Comparison of ENCODE assay signal across 16 cellular contexts in the genomic region with DNA sequence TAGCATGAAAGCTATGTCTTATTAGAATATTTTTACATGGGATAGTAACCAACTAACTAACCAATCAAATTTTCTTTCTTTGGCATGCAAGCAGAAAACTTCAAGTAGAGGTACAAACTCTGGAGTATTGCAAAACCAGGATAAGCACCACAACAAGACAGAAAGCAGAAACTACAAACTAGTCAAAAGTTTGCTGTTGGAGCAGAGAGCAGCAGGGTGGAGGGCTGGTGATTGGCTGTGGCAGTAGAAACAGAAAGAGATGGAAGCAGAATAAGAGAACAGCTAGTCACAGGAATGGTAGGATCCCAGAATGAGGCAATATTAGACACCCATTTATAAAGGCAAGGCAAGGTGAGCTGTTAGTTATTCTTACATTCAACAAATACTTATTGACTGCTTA.
"Had no signal": no experiment of that assay in that cellular context is flagged by ENCODE, and none has a peak within 500 bp of the region (broad histone marks: within the 10 kb centered on the region; RNA-seq: fewer than 3 reads in every experiment).

No MANE protein-coding gene starts in this region.

- H3K4me1 ChIP-seq: foreskin keratinocyte, psoas muscle, thyroid gland had no signal

- H3K9me3 ChIP-seq: psoas muscle, thyroid gland had no signal

- H3K27me3 Mint-ChIP-seq: activated T-helper 17 cell treated with anti-CD3 and anti-CD28 coated beads, Interleukin-2, amount 50 U/mL, for 72 hours; natural killer cell treated with Interleukin-12 subunit alpha and Interleukin-12 subunit beta and Interleukin-15 and Interleukin-18, amount 100 ng/mL, for 72 hours had no signal

- H3K36me3 Mint-ChIP-seq: natural killer cell treated with Interleukin-12 subunit alpha and Interleukin-12 subunit beta and Interleukin-15 and Interleukin-18, amount 100 ng/mL, for 72 hours had no signal

- H3K27ac Mint-ChIP-seq: activated T-helper 17 cell treated with anti-CD3 and anti-CD28 coated beads, Interleukin-2, amount 50 U/mL, for 72 hours; natural killer cell treated with Interleukin-12 subunit alpha and Interleukin-12 subunit beta and Interleukin-15 and Interleukin-18, amount 100 ng/mL, for 72 hours had no signal

- DNase-seq: activated CD4-positive, alpha-beta T cell treated with anti-CD3 and anti-CD28 coated beads for 1 hour; activated CD4-positive, alpha-beta T cell treated with anti-CD3 and anti-CD28 coated beads, Interleukin-2, amount 50 U/mL, for 4 hours; activated naive CD4-positive, alpha-beta T cell treated with Interleukin-2 at 50 U/mL for 16 hours; aorta; cerebellar nuclear complex; effector CD8-positive, alpha-beta T cell; foreskin keratinocyte; mesendoderm; nucleus accumbens; psoas muscle; T1000; thyroid gland had no signal

- H3K27me3 ChIP-seq: foreskin keratinocyte, thyroid gland had no signal

- H3K4me3 ChIP-seq: psoas muscle, thyroid gland had no signal

- H3K27ac ChIP-seq: foreskin keratinocyte, psoas muscle, thyroid gland had no signal

- FAIRE-seq: urothelium cell line had no signal

- H3K36me3 ChIP-seq: thyroid gland had no signal

- H3K4me3 Mint-ChIP-seq: activated T-helper 17 cell treated with anti-CD3 and anti-CD28 coated beads, Interleukin-2, amount 50 U/mL, for 72 hours; natural killer cell treated with Interleukin-12 subunit alpha and Interleukin-12 subunit beta and Interleukin-15 and Interleukin-18, amount 100 ng/mL, for 72 hours had no signal

- ATAC-seq: activated T-helper 17 cell treated with anti-CD3 and anti-CD28 coated beads, Interleukin-2, amount 50 U/mL, for 72 hours; foreskin keratinocyte; natural killer cell treated with Interleukin-12 subunit alpha and Interleukin-12 subunit beta and Interleukin-15 and Interleukin-18, amount 100 ng/mL, for 72 hours; psoas muscle; sciatic nerve had no signal
